ENCODE assay signal across 9 cellular contexts in genomic region chr7:149599636-149600206, GRCh38.
DNase-seq lines count a peak whose midpoint lies in the region; ATAC-seq and TF ChIP-seq lines count a peak whose summit lies in the region.
"Had no signal": no experiment of that assay in that cellular context is flagged by ENCODE, and none has a peak within 500 bp of the region (broad histone marks: within the 10 kb centered on the region; RNA-seq: fewer than 3 reads in every experiment).

No MANE protein-coding gene starts in this region.

- H3K4me3 Mint-ChIP-seq in T-helper 2 cell treated with Interferon-gamma antibody and Interleukin-4, amounts not matched to agents 5 μg/mL and 100 μg/mL, for 36 hours: peak overlapping the region; percentile 58

- H3K36me3 Mint-ChIP-seq in T-helper 2 cell treated with Interferon-gamma antibody and Interleukin-4, amounts not matched to agents 5 μg/mL and 100 μg/mL, for 36 hours (ENCODE audit: low read depth): peaks cover 62% of the 10 kb centered on the region

- intact Hi-C loops in heart left ventricle (cut with DNase I): loop anchor here in 1 of 10 donors (10.0 kb wide), 1 partner anchor 135 kb away; the partner anchor contains the start of gene ZNF777

- H3K9me3 Mint-ChIP-seq in T-helper 2 cell treated with Interferon-gamma antibody and Interleukin-4, amounts not matched to agents 5 μg/mL and 100 μg/mL, for 36 hours: no peaks in the 10 kb centered on the region

- peaks cover 6% of the 10 kb centered on the region for H3K36me3 ChIP-seq in cardiac muscle cell
- peaks cover 0 to 86% (median 53%) of the 10 kb centered on the region in 9 donors for H3K36me3 ChIP-seq in heart left ventricle

- no peak for ATAC-seq in heart left ventricle
- peak; percentile 42 for ATAC-seq in HG02885 (IDR thresholded peaks at IDR 0.05; ENCODE audit: poor library complexity, unreplicated experiment)
- no peak for ATAC-seq in HG03520 (IDR thresholded peaks at IDR 0.05; ENCODE audit: unreplicated experiment)

- peaks cover 30% of the 10 kb centered on the region for H3K4me1 Mint-ChIP-seq in T-helper 2 cell treated with Interferon-gamma antibody and Interleukin-4, amounts not matched to agents 5 μg/mL and 100 μg/mL, for 36 hours (ENCODE audit: low read depth)

- TF ChIP-seq CTCF in cardiac muscle cell (IDR thresholded peaks at IDR 0.05; ENCODE audit: low read depth, low read length): no peak
- TF ChIP-seq CTCF in heart left ventricle (IDR thresholded peaks at IDR 0.05): no peak

- DNase-seq in cardiac muscle cell (ENCODE audit: low read depth in 1 of 2, low spot score in 1 of 2) (no peak), heart left ventricle (no peak), HPDE6-E6E7 (ENCODE audit: extremely low spot score) (no peak), NCI-H1048 (lab: John Stamatoyannopoulos, UW) (no peak), SIG-M5 (lab: John Stamatoyannopoulos, UW) (no peak)
- DNase-seq in T-helper 2 cell treated with Interferon-gamma antibody and Interleukin-4, amounts not matched to agents 5 μg/mL and 100 μg/mL, for 36 hours (ENCODE audit: low spot score): no peak
- DNase-seq: stimulated activated CD4-positive, alpha-beta T cell treated with anti-CD3 and anti-CD28 coated beads, Interleukin-4, amount 100 ng/mL, for 4 hours had no signal

- H3K4me3 ChIP-seq in cardiac muscle cell (no peak overlapping the region), heart left ventricle (no peak overlapping the region)

- peaks cover 2% of the 10 kb centered on the region for H3K27me3 Mint-ChIP-seq in T-helper 2 cell treated with Interferon-gamma antibody and Interleukin-4, amounts not matched to agents 5 μg/mL and 100 μg/mL, for 36 hours (ENCODE audit: low read depth)

- 77 to 88% (median 83%) methylated on average over 7 of the region's 7 CpGs for WGBS in heart left ventricle, 4 donors

- H3K27ac ChIP-seq in cardiac muscle cell (peak overlapping the region; percentile 79), heart left ventricle (peak overlapping the region in 1 of 12 donors; percentile 18)

- H3K9me3 ChIP-seq in cardiac muscle cell (ENCODE audit: low read depth) (no peaks in the 10 kb centered on the region), heart left ventricle (no peaks in the 10 kb centered on the region)

- H3K27ac Mint-ChIP-seq in T-helper 2 cell treated with Interferon-gamma antibody and Interleukin-4, amounts not matched to agents 5 μg/mL and 100 μg/mL, for 36 hours: peak overlapping the region; percentile 68

- no peaks in the 10 kb centered on the region for H3K27me3 ChIP-seq in cardiac muscle cell
- H3K27me3 ChIP-seq in heart left ventricle: no peaks in the 10 kb centered on the region

- peaks cover 14% of the 10 kb centered on the region for H3K4me1 ChIP-seq in cardiac muscle cell (ENCODE audit: low read depth)
- peaks cover 0 to 23% (median 6%) of the 10 kb centered on the region in 12 donors for H3K4me1 ChIP-seq in heart left ventricle

- no peak for TF ChIP-seq POLR2A in heart left ventricle (IDR thresholded peaks at IDR 0.05)
